In the genomic region with DNA sequence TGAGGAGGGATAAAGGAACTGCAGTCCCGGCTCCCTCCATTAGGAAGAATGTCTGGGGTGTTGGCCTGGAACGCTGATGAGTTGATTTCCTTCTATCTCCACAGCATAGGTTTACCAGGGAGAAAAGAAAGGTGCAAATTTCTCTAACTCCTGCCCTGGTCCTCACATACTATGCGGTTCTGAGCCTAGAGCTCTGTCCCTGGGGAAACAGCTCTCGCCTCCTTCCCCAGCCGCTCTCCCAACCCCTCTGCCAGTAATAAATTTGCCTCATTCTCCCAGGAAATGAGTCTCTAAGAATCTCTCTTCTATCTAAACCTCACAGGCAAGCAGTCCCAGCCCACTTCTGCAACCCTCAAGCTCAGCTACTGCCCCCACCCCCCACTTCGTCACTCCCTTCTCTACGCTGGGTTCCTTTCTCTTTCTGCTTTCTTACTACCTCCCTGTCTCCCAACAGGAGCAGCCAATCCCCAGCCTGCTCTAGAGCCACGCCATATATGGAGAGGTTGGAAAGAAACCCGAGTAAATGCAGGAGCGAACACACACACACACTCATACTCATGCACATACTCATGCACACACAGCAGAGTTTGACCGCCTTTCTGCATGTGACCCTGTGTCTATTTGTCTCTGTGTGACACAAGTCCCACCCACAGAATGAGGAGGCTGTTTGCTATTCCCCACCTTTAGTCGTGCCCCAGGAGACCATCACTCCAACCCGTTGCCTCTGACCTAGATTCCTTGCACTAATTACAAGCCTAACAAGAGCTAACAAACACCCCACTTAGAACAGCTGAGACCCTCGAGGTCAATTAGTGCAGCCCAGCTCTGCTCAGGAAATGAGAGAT, we compare ENCODE assay signal across 7 cellular contexts. TPM values are rescaled to one million over a fixed set of nuclear protein-coding genes. Genes with fewer than 3 reads are reported as not detected.
DNase-seq lines count a peak whose midpoint lies in the region; TF ChIP-seq lines count a peak whose summit lies in the region.

No MANE protein-coding gene starts in this region.

- CTCF ChIA-PET in HEK293 (lab: Yijun Ruan, JAX), result interaction anchor here (0.5 to 2.4 kb wide), 6 partner anchors 8 to 90 kb away, joined by 3 to 12 read pairs (median 4); no protein-coding TSS in a partner anchor

- TF ChIP-seq POLR2A in GM10847 (IDR thresholded peaks at IDR 0.05; ENCODE audit: extremely low read depth, insufficient read length), result peak; percentile 31

- H3K27ac ChIP-seq in HEK293 (ENCODE audit: extremely low read depth, low read depth, low read length), result peak overlapping the region; percentile 28

- TF ChIP-seq CTCF in HEK293 (tag by site-specific recombination; IDR thresholded peaks at IDR 0.05) (no peak), neural crest cell (conservative IDR thresholded peaks at IDR 0.05) (peak; percentile 52)

- peaks cover 0 to 22% of the 10 kb centered on the region in 2 experiments; a peak in 1 of 3 replicates for H3K36me3 ChIP-seq in HEK293 (ENCODE audit: control insufficient read depth in 2 of 2, insufficient read depth in 1 of 2, low read length in 2 of 2)

- H3K4me3 ChIP-seq in HEK293 (ENCODE audit: low read depth, low read length), result no peak overlapping the region

- peaks cover 11% of the 10 kb centered on the region for H3K36me3 Mint-ChIP-seq in activated naive CD8-positive, alpha-beta T cell treated with anti-CD3 and anti-CD28 coated beads for 36 hours
- H3K36me3 Mint-ChIP-seq in neural crest cell (ENCODE audit: low read depth), result peaks cover 16% of the 10 kb centered on the region

- H3K4me1 ChIP-seq in HEK293 (ENCODE audit: control insufficient read depth, insufficient read depth, low read length), result no peaks in the 10 kb centered on the region

- no peaks in the 10 kb centered on the region for H3K27me3 Mint-ChIP-seq in activated naive CD8-positive, alpha-beta T cell treated with anti-CD3 and anti-CD28 coated beads for 36 hours
- no peaks in the 10 kb centered on the region for H3K27me3 Mint-ChIP-seq in neural crest cell (ENCODE audit: low read depth)

- H3K9me3 Mint-ChIP-seq in activated naive CD8-positive, alpha-beta T cell treated with anti-CD3 and anti-CD28 coated beads for 36 hours, result no peaks in the 10 kb centered on the region
- H3K9me3 Mint-ChIP-seq in neural crest cell, result no peaks in the 10 kb centered on the region

- peak overlapping the region; percentile 12 for H3K27ac Mint-ChIP-seq in activated naive CD8-positive, alpha-beta T cell treated with anti-CD3 and anti-CD28 coated beads for 36 hours
- H3K27ac Mint-ChIP-seq in neural crest cell (ENCODE audit: unreplicated experiment), result peak overlapping the region; percentile 96

- peak; percentile 75 for DNase-seq in NCI-H2107 (lab: John Stamatoyannopoulos, UW)
- DNase-seq in activated naive CD8-positive, alpha-beta T cell treated with anti-CD3 and anti-CD28 coated beads for 36 hours, result peak; percentile 30
- DNase-seq in glomerular visceral epithelial cell (ENCODE audit: extremely low spot score), result peak; percentile 98
- DNase-seq in neural crest cell (ENCODE audit: low read depth, low spot score), result peak; percentile 58
- no peak for DNase-seq in NOMO-1 (lab: John Stamatoyannopoulos, UW; ENCODE audit: unreplicated experiment in 2 of 2)

- H3K9me3 ChIP-seq in HEK293 (ENCODE audit: control insufficient read depth, insufficient read depth, low read depth, low read length), result no peaks in the 10 kb centered on the region

- POLR2A ChIA-PET in HEK293 (lab: Yijun Ruan, JAX), result interaction anchor here (1.0 kb wide), 1 partner anchor 14 kb away, joined by 3 read pairs; a partner anchor contains a TSS

- H3K4me1 Mint-ChIP-seq in activated naive CD8-positive, alpha-beta T cell treated with anti-CD3 and anti-CD28 coated beads for 36 hours, result peaks cover 56% of the 10 kb centered on the region
- peaks cover 43% of the 10 kb centered on the region for H3K4me1 Mint-ChIP-seq in neural crest cell

- H3K4me3 Mint-ChIP-seq in activated naive CD8-positive, alpha-beta T cell treated with anti-CD3 and anti-CD28 coated beads for 36 hours, result peak overlapping the region; percentile 13
- H3K4me3 Mint-ChIP-seq in neural crest cell, result peak overlapping the region; percentile 84

TF ChIP-seq in HEK293, 187 proteins besides CTCF, POLR2A, EP300 and RAD21 (continues in another document):
- TF ChIP-seq ZNF624 (tag by site-specific recombination; IDR thresholded peaks at IDR 0.05) (no peak), ZFP37 (tag by site-specific recombination; IDR thresholded peaks at IDR 0.05) (no peak), ZNF324 (tag by site-specific recombination; IDR thresholded peaks at IDR 0.05) (no peak), ZNF501 (tag by site-specific recombination; IDR thresholded peaks at IDR 0.05) (no peak)
- TF ChIP-seq, protein P1, sequence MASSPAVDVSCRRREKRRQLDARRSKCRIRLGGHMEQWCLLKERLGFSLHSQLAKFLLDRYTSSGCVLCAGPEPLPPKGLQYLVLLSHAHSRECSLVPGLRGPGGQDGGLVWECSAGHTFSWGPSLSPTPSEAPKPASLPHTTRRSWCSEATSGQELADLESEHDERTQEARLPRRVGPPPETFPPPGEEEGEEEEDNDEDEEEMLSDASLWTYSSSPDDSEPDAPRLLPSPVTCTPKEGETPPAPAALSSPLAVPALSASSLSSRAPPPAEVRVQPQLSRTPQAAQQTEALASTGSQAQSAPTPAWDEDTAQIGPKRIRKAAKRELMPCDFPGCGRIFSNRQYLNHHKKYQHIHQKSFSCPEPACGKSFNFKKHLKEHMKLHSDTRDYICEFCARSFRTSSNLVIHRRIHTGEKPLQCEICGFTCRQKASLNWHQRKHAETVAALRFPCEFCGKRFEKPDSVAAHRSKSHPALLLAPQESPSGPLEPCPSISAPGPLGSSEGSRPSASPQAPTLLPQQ (tag by site-specific recombination; IDR thresholded peaks at IDR 0.05), result no peak; the same call in 1 of the 2 replicates
- TF ChIP-seq, protein P2, sequence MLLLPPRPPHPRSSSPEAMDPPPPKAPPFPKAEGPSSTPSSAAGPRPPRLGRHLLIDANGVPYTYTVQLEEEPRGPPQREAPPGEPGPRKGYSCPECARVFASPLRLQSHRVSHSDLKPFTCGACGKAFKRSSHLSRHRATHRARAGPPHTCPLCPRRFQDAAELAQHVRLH (tag by site-specific recombination; IDR thresholded peaks at IDR 0.05), result peak; percentile 95
- TF ChIP-seq, protein P3, sequence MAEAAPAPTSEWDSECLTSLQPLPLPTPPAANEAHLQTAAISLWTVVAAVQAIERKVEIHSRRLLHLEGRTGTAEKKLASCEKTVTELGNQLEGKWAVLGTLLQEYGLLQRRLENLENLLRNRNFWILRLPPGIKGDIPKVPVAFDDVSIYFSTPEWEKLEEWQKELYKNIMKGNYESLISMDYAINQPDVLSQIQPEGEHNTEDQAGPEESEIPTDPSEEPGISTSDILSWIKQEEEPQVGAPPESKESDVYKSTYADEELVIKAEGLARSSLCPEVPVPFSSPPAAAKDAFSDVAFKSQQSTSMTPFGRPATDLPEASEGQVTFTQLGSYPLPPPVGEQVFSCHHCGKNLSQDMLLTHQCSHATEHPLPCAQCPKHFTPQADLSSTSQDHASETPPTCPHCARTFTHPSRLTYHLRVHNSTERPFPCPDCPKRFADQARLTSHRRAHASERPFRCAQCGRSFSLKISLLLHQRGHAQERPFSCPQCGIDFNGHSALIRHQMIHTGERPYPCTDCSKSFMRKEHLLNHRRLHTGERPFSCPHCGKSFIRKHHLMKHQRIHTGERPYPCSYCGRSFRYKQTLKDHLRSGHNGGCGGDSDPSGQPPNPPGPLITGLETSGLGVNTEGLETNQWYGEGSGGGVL (tag by site-specific recombination; IDR thresholded peaks at IDR 0.05), result peak; percentile 88
- TF ChIP-seq, protein P4, sequence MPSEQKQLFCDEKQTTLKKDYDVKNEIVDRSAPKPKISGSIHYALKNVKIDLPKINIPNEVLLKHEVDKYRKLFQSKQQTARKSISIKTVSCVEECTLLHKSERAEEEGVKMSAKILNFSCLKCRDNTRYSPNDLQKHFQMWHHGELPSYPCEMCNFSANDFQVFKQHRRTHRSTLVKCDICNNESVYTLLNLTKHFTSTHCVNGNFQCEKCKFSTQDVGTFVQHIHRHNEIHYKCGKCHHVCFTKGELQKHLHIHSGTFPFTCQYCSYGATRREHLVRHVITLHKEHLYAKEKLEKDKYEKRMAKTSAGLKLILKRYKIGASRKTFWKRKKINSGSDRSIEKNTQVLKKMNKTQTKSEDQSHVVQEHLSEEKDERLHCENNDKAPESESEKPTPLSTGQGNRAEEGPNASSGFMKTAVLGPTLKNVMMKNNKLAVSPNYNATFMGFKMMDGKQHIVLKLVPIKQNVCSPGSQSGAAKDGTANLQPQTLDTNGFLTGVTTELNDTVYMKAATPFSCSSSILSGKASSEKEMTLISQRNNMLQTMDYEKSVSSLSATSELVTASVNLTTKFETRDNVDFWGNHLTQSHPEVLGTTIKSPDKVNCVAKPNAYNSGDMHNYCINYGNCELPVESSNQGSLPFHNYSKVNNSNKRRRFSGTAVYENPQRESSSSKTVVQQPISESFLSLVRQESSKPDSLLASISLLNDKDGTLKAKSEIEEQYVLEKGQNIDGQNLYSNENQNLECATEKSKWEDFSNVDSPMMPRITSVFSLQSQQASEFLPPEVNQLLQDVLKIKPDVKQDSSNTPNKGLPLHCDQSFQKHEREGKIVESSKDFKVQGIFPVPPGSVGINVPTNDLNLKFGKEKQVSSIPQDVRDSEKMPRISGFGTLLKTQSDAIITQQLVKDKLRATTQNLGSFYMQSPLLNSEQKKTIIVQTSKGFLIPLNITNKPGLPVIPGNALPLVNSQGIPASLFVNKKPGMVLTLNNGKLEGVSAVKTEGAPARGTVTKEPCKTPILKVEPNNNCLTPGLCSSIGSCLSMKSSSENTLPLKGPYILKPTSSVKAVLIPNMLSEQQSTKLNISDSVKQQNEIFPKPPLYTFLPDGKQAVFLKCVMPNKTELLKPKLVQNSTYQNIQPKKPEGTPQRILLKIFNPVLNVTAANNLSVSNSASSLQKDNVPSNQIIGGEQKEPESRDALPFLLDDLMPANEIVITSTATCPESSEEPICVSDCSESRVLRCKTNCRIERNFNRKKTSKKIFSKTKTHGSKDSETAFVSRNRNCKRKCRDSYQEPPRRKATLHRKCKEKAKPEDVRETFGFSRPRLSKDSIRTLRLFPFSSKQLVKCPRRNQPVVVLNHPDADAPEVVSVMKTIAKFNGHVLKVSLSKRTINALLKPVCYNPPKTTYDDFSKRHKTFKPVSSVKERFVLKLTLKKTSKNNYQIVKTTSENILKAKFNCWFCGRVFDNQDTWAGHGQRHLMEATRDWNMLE (tag by site-specific recombination; conservative IDR thresholded peaks at IDR 0.05; ENCODE audit: low read depth), result no peak

RNA-seq across cellular contexts. Expression of a gene that starts 13.4 kb away (rescaled TPM):
- 10 to 100 TPM; 14.9 to 15.5 TPM for total RNA-seq in activated naive CD8-positive, alpha-beta T cell treated with anti-CD3 and anti-CD28 coated beads for 36 hours
- total RNA-seq in neural crest cell, result 106 and 113 TPM in 2 replicates

Comparison
In these comparisons a context has a peak if more than half of its experiments do, and no peak if none do; other contexts are left out.
1. DNase-seq: peak in NCI-H2107 (single experiment), activated naive CD8-positive, alpha-beta T cell treated with anti-CD3 and anti-CD28 coated beads for 36 hours (single experiment), glomerular visceral epithelial cell (single experiment) and neural crest cell (single experiment); none in NOMO-1 (0 of 2).